18 cellular contexts compared by ENCODE assay signal in the genomic region with DNA sequence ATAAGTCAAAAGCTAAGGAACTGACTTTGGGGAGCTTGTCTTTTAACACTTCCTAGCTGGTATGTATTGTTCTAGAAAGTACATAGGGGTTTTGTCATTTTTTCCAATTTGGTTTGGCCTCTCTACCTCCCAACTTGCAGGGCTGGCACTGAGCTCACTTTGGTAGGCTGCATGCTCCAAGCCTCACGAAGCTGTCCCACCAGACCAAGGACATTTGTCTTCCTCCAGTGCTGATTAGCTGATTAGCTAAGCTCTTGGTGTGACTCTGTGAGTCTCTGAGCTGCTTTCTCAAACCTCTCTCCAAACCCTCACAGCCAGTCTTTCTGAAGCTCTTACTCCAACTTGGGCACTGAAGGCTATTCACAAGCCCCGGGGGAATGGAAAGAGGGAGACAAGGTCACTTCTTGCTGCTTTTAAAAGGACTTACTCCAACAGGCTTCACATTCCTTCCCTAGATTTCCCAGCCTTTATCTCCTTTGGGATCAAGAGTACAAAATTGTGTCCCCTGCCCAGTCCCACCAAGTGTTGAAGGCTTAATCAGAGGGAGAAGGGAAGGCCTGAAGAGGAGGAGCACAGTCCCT. TPM values are rescaled to one million over a fixed set of nuclear protein-coding genes. Genes with fewer than 3 reads are reported as not detected.
DNase-seq lines count a peak whose midpoint lies in the region; ATAC-seq and TF ChIP-seq lines count a peak whose summit lies in the region.
"Had no signal": no experiment of that assay in that cellular context is flagged by ENCODE, and none has a peak within 500 bp of the region (broad histone marks: within the 10 kb centered on the region; RNA-seq: fewer than 3 reads in every experiment).

No MANE protein-coding gene starts in this region.

- no peak overlapping the region for H3K9ac ChIP-seq in iPS-20b (ENCODE audit: low read depth, low read length)

- H3F3A ChIP-seq in PC-9 (ENCODE audit: insufficient read depth, low read depth) = peaks cover 43% of the 10 kb centered on the region

- no peak for TF ChIP-seq CTCF in PC-9 (conservative IDR thresholded peaks at IDR 0.05)

- H3K27me3 ChIP-seq in PC-9 (ENCODE audit: insufficient read depth, low read depth) = no peaks in the 10 kb centered on the region
- H3K27me3 ChIP-seq in iPS-20b (ENCODE audit: insufficient read depth, low read length) = peaks cover 18% of the 10 kb centered on the region
- H3K27me3 ChIP-seq: tibial nerve had no signal

- 0 out of 2 replicates have a peak overlapping the region, but pooled peaks have one; percentile 8 for H2AFZ ChIP-seq in PC-9

- DNase-seq in ELF-1 (ENCODE audit: low read depth, low spot score) = peak; percentile 82
- peak in 1 of 2 experiments; percentile 44 for DNase-seq in PC-9
- DNase-seq in activated CD4-positive, alpha-beta T cell treated with anti-CD3 and anti-CD28 coated beads, Interleukin-2, amount 50 U/mL, for 48 hours = no peak
- no peak for DNase-seq in stimulated activated naive CD4-positive, alpha-beta T cell treated with Interleukin-2 at 50 U/mL for 16 hours (lab: John Stamatoyannopoulos, UW)
- DNase-seq: activated CD4-positive, alpha-beta T cell treated with anti-CD3 and anti-CD28 coated beads, Interleukin-2, amount 50 U/mL, for 1 hour; activated naive CD8-positive, alpha-beta T cell treated with anti-CD3 and anti-CD28 coated beads, Interleukin-2, amount 10 ng/mL, durations not matched to agents 7 days and 5 days; activated T-cell treated with anti-CD3 and anti-CD28 coated beads, Interleukin-2, amount 50 U/mL, for 4 hours had no signal

- no peaks in the 10 kb centered on the region for H3K79me2 ChIP-seq in PC-9 (ENCODE audit: low read depth)

- no peaks in the 10 kb centered on the region for H3K36me3 ChIP-seq in PC-9 (ENCODE audit: low read depth)
- H3K36me3 ChIP-seq in iPS-20b (ENCODE audit: insufficient read depth, low read depth, low read length) = no peaks in the 10 kb centered on the region
- H3K36me3 ChIP-seq: tibial nerve had no signal

- no peaks in the 10 kb centered on the region for H4K20me1 ChIP-seq in PC-9 (ENCODE audit: insufficient read depth)

- CTCF ChIA-PET in PC-9 (lab: Charles Lee) = interaction anchor here (0.8 to 1.2 kb wide), 2 partner anchors 33 to 107 kb away, joined by 4 read pairs; no protein-coding TSS in a partner anchor

- peak overlapping the region; percentile 53; the same call in 1 of the 2 replicates for H3K4me3 ChIP-seq in PC-9
- H3K4me3 ChIP-seq in iPS-20b (ENCODE audit: low read length) = peak overlapping the region; percentile 61; the same call in 1 of the 2 replicates
- H3K4me3 ChIP-seq in skin epidermis = no peak overlapping the region
- H3K4me3 ChIP-seq: psoas muscle, tibial nerve had no signal

- intact Hi-C loops in PC-9 (cut with micrococcal nuclease; ENCODE audit: unreplicated experiment) = loop anchor here (1.0 to 10.0 kb wide), 4 partner anchors 15 to 194 kb away; a partner anchor contains a TSS

- ATAC-seq in HG03439 (IDR thresholded peaks at IDR 0.05; ENCODE audit: unreplicated experiment) (no peak), GM18858 (IDR thresholded peaks at IDR 0.05; ENCODE audit: unreplicated experiment) (no peak)
- ATAC-seq: activated T-cell treated with anti-CD3 and anti-CD28 coated beads, Interleukin-2, amount 50 U/mL, for 4 hours had no signal

- peak overlapping the region; percentile 90 for H3K4me2 ChIP-seq in PC-9

- H3K9me3 ChIP-seq in PC-9 (ENCODE audit: insufficient read depth, low read depth) (peaks cover 6% of the 10 kb centered on the region; the same call in 1 of the 2 replicates), iPS-20b (ENCODE audit: insufficient read depth, low read depth, low read length) (no peaks in the 10 kb centered on the region)
- H3K9me3 ChIP-seq: psoas muscle had no signal

- POLR2A ChIA-PET in PC-9 (lab: Charles Lee; ENCODE audit: unreplicated experiment) = interaction anchor here (0.5 to 1.5 kb wide), 5 partner anchors 11 to 106 kb away, joined by 3 to 7 read pairs (median 4); no protein-coding TSS in a partner anchor

- H3K9me2 ChIP-seq in PC-9 (ENCODE audit: insufficient read depth) = no peaks in the 10 kb centered on the region

- H3K27ac ChIP-seq in PC-9 (peak overlapping the region; percentile 88), iPS-20b (ENCODE audit: low read length) (no peak overlapping the region), skin epidermis (peak overlapping the region in 13 of 21 experiments; percentile 3 to 63 (median 26))
- H3K27ac ChIP-seq: psoas muscle, tibial nerve had no signal

- H3K4me1 ChIP-seq in PC-9 (replicated peaks; ENCODE audit: insufficient read depth) (peaks cover 36% of the 10 kb centered on the region), iPS-20b (ENCODE audit: insufficient read depth, low read length) (peaks cover 5% of the 10 kb centered on the region; the same call in 1 of the 2 replicates)

- no TSS peak for BruUV-seq in PC-9 (replicated peaks; lab: Mats Ljungman, UMichigan)

RNA-seq across cellular contexts. Expression of a gene that starts 0.9 kb away (rescaled TPM):
- 8.2 and 9.3 TPM in 2 replicates for total RNA-seq in PC-9 (2021)
- total RNA-seq: myocyte had no signal

RNA-seq across cellular contexts. Expression of a gene that starts 24.5 kb away (rescaled TPM):
- 473 and 481 TPM in 2 replicates for total RNA-seq in PC-9 (2021)

RNA-seq across cellular contexts. Expression of a gene that starts 38.4 kb away (rescaled TPM):
- total RNA-seq in PC-9 (2021) = not detected in 2 replicates
- total RNA-seq: activated naive CD8-positive, alpha-beta T cell treated with anti-CD3 and anti-CD28 coated beads, Interleukin-2, amount 10 ng/mL, durations not matched to agents 7 days and 5 days; activated T-cell treated with anti-CD3 and anti-CD28 coated beads, Interleukin-2, amount 50 U/mL, for 4 hours; endothelial cell of umbilical vein; kidney epithelial cell; myocyte; psoas muscle; SK-MEL-5 had no signal

RNA-seq across cellular contexts. Expression of a gene that starts 44.6 kb away (rescaled TPM):
- total RNA-seq in PC-9 (2021) = 22.9 and 23.4 TPM in 2 replicates
- total RNA-seq: activated naive CD8-positive, alpha-beta T cell treated with anti-CD3 and anti-CD28 coated beads, Interleukin-2, amount 10 ng/mL, durations not matched to agents 7 days and 5 days; psoas muscle; SK-MEL-5 had no signal

RNA-seq across cellular contexts. Expression of a gene that starts 53.2 kb away (rescaled TPM):
- 0.58 and 0.94 TPM in 2 replicates for total RNA-seq in PC-9 (2021)
- total RNA-seq: activated naive CD8-positive, alpha-beta T cell treated with anti-CD3 and anti-CD28 coated beads, Interleukin-2, amount 10 ng/mL, durations not matched to agents 7 days and 5 days; activated T-cell treated with anti-CD3 and anti-CD28 coated beads, Interleukin-2, amount 50 U/mL, for 4 hours; endothelial cell of umbilical vein; glomerular endothelial cell; kidney epithelial cell; myocyte; psoas muscle; tibial nerve had no signal

Comparison
In these comparisons a context has a peak if more than half of its experiments do, and no peak if none do; other contexts are left out.
1. H3K4me3 ChIP-seq: peak in PC-9 (single experiment) and iPS-20b (single experiment); none in skin epidermis (0 of 7).